31 cellular contexts compared by ENCODE assay signal in genomic region chr12:31203261-31203660, GRCh38.
"Had no signal": no experiment of that assay in that cellular context is flagged by ENCODE, and none has a peak within 500 bp of the region (broad histone marks: within the 10 kb centered on the region; RNA-seq: fewer than 3 reads in every experiment).

No MANE protein-coding gene starts in this region.

- H3K27ac ChIP-seq: adrenal gland, Peyer's patch, RWPE1, SJSA1 had no signal

- H3K27me3 ChIP-seq: adrenal gland, Peyer's patch had no signal

- FAIRE-seq: colon had no signal

- H3K36me3 ChIP-seq: adrenal gland, MG63, Peyer's patch, SJSA1 had no signal

- H3K27ac Mint-ChIP-seq: activated CD8-positive, alpha-beta T cell treated with anti-CD3 and anti-CD28 coated beads for 36 hours; activated naive CD8-positive, alpha-beta T cell treated with anti-CD3 and anti-CD28 coated beads, Interleukin-2, amount 10 ng/mL, durations not matched to agents 7 days and 5 days; activated T-cell treated with anti-CD3 and anti-CD28 coated beads, Interleukin-2, amount 50 U/mL, for 72 hours; activated T-helper 2 cell treated with anti-CD3 and anti-CD28 coated beads, Interferon-gamma antibody, Interleukin-2, Interleukin-4, amounts not matched to agents 10 μg/mL and 5 μg/mL and 100 μg/mL, durations not matched to agents 14 hours and 24 hours and 36 hours; T-helper 1 cell treated with Interleukin-12 subunit alpha and Interleukin-12 subunit beta and Interleukin-4 antibody, amounts not matched to agents 30 μg/mL and 1 μg/mL, for 36 hours had no signal

- ATAC-seq: activated CD4-positive, CD25-positive, alpha-beta regulatory T cell treated with anti-CD3 and anti-CD28 coated beads, Interleukin-2, amount 50 U/mL, for 24 hours; activated CD8-positive, alpha-beta T cell treated with anti-CD3 and anti-CD28 coated beads for 36 hours; activated T-cell treated with anti-CD3 and anti-CD28 coated beads, Interleukin-2, amount 50 U/mL, for 72 hours; SK-N-SH treated with all-trans-retinoic acid at 6 μM for 48 hours had no signal

- H3K4me1 ChIP-seq: adrenal gland, SJSA1 had no signal

- H3K36me3 Mint-ChIP-seq: activated naive CD8-positive, alpha-beta T cell treated with anti-CD3 and anti-CD28 coated beads, Interleukin-2, amount 10 ng/mL, durations not matched to agents 7 days and 5 days had no signal

- H3K4me3 Mint-ChIP-seq: activated CD8-positive, alpha-beta T cell treated with anti-CD3 and anti-CD28 coated beads for 36 hours; activated naive CD8-positive, alpha-beta T cell treated with anti-CD3 and anti-CD28 coated beads, Interleukin-2, amount 10 ng/mL, durations not matched to agents 7 days and 5 days; activated T-cell treated with anti-CD3 and anti-CD28 coated beads, Interleukin-2, amount 50 U/mL, for 72 hours; T-helper 1 cell treated with Interleukin-12 subunit alpha and Interleukin-12 subunit beta and Interleukin-4 antibody, amounts not matched to agents 30 μg/mL and 1 μg/mL, for 36 hours had no signal

- H3K9me3 ChIP-seq: adrenal gland, MG63, Peyer's patch, SJSA1 had no signal

- H3K9me3 Mint-ChIP-seq: activated CD8-positive, alpha-beta T cell treated with anti-CD3 and anti-CD28 coated beads for 36 hours; activated naive CD8-positive, alpha-beta T cell treated with anti-CD3 and anti-CD28 coated beads, Interleukin-2, amount 10 ng/mL, durations not matched to agents 7 days and 5 days; activated T-helper 2 cell treated with anti-CD3 and anti-CD28 coated beads, Interferon-gamma antibody, Interleukin-2, Interleukin-4, amounts not matched to agents 10 μg/mL and 5 μg/mL and 100 μg/mL, durations not matched to agents 14 hours and 24 hours and 36 hours; T-helper 1 cell treated with Interleukin-12 subunit alpha and Interleukin-12 subunit beta and Interleukin-4 antibody, amounts not matched to agents 30 μg/mL and 1 μg/mL, for 36 hours had no signal

- H3K4me3 ChIP-seq: adrenal gland, MG63, Peyer's patch, SJSA1 had no signal

- DNase-seq: activated CD4-positive, alpha-beta T cell treated with anti-CD3 and anti-CD28 coated beads for 4 hours; activated CD8-positive, alpha-beta memory T cell treated with anti-CD3 and anti-CD28 coated beads, Interleukin-2, amount 50 U/mL, for 4 hours; activated CD8-positive, alpha-beta T cell treated with anti-CD3 and anti-CD28 coated beads for 36 hours; activated gamma-delta T cell treated with Interleukin-2 at 50 U/mL for 16 hours; activated naive CD4-positive, alpha-beta T cell treated with anti-CD3 and anti-CD28 coated beads, Interleukin-2, amount 50 U/mL, for 16 hours; activated naive CD8-positive, alpha-beta T cell treated with anti-CD3 and anti-CD28 coated beads, Interleukin-2, amount 10 ng/mL, durations not matched to agents 7 days and 5 days; activated T-cell treated with anti-CD3 and anti-CD28 coated beads, Interleukin-2, amount 50 U/mL, for 72 hours; adrenal gland; anterior cingulate cortex; cerebellar nuclear complex; MG63; MV-4-11; NCI-H1092 treated with DMSO at 0.1 percent for 48 hours; NCI-H1417 treated with DMSO at 0.1 percent for 48 hours; NCI-H1694; NCI-H2029 treated with DMSO at 0.1 percent for 48 hours; NCI-H345; NCI-H510A; NCI-H526 treated with DMSO at 0.1 percent for 48 hours; NK-92 treated with Interleukin-12 subunit alpha and Interleukin-12 subunit beta, amount 100 ng/mL, for 24 hours; OCI-M1; Peyer's patch; SHP77; SW 1271 had no signal
